8 cellular contexts compared by ENCODE assay signal in genomic region chr10:120979435-120980315, GRCh38.
DNase-seq lines count a peak whose midpoint lies in the region; ATAC-seq and TF ChIP-seq lines count a peak whose summit lies in the region.

No MANE protein-coding gene starts in this region.

- H3K4me1 ChIP-seq in HCT116 (ENCODE audit: control insufficient read depth in 1 of 2, insufficient read depth in 2 of 2, low read length in 2 of 2), result peaks cover 7 to 18% of the 10 kb centered on the region in 2 experiments; a peak in 3 of 4 replicates
- peaks cover 29% of the 10 kb centered on the region for H3K4me1 ChIP-seq in ectodermal cell (ENCODE audit: control insufficient read depth, insufficient read depth, low read length)
- H3K4me1 ChIP-seq in mucosa of stomach (ENCODE audit: control insufficient read depth, insufficient read depth, low read length), result peaks cover 44% of the 10 kb centered on the region
- peaks cover 0 to 17% (median 15%) of the 10 kb centered on the region in 4 donors for H3K4me1 ChIP-seq in tibial artery

- TF ChIP-seq POLR2A in HCT116 (IDR thresholded peaks at IDR 0.05; ENCODE audit: borderline replicate concordance, extremely low read depth, insufficient read depth, insufficient read length), result no peak

- H3K4me3 ChIP-seq in HCT116 (replicated peaks in 1 of 2; ENCODE audit: low read depth in 1 of 2, low read length in 2 of 2) (peak overlapping the region; percentile 36 to 52), ectodermal cell (ENCODE audit: insufficient read depth, low read depth, low read length) (peak overlapping the region; percentile 30), mucosa of stomach (ENCODE audit: low read length) (peak overlapping the region; percentile 10), tibial artery (peak overlapping the region; percentile 27 to 47)

- no peak overlapping the region for H3K27ac ChIP-seq in HCT116 (ENCODE audit: low read depth, low read length)
- no peak overlapping the region for H3K27ac ChIP-seq in ectodermal cell (ENCODE audit: insufficient read depth, low read depth, low read length, poor library complexity, severe bottlenecking)
- no peak overlapping the region for H3K27ac ChIP-seq in tibial artery

- POLR2A ChIA-PET in HCT116 (lab: Charles Lee), result no interaction called here

- intact Hi-C loops in HCT116 (cut with micrococcal nuclease) (no loop called here), tibial artery (cut with DNase I; ENCODE audit: low total_unique reads) (no loop called here), posterior vena cava (cut with DNase I) (no loop called here)

- CTCF ChIA-PET in HCT116 (lab: Charles Lee), result interaction anchor here (0.7 to 1.0 kb wide), 2 partner anchors 36 to 91 kb away, joined by 3 read pairs; no protein-coding TSS in a partner anchor

- no peaks in the 10 kb centered on the region for H3K9me2 ChIP-seq in HCT116 (ENCODE audit: insufficient read depth)

- TF ChIP-seq CTCF in HCT116 (IDR thresholded peaks at IDR 0.05 in 2 of 3, conservative IDR thresholded peaks at IDR 0.05 in 1 of 3; ENCODE audit: borderline replicate concordance in 1 of 3, insufficient read depth in 1 of 3, low read depth in 2 of 3, low read length in 2 of 3) (no peak), tibial artery (IDR thresholded peaks at IDR 0.05) (no peak)

- H3K9ac ChIP-seq in HCT116 (ENCODE audit: low read length) (0 out of 2 replicates have a peak overlapping the region, but pooled peaks have one; percentile 6), mucosa of stomach (ENCODE audit: low read length) (peak overlapping the region; percentile 47)

- H3K9me3 ChIP-seq in HCT116 (ENCODE audit: control insufficient read depth in 1 of 2, insufficient read depth in 1 of 2, low read depth in 1 of 2, low read length in 2 of 2) (no peaks in the 10 kb centered on the region), ectodermal cell (ENCODE audit: control insufficient read depth, low read length) (no peaks in the 10 kb centered on the region), mucosa of stomach (ENCODE audit: control insufficient read depth, low read length) (no peaks in the 10 kb centered on the region), tibial artery (peaks cover 0 to 4% (median 3%) of the 10 kb centered on the region in 3 donors)

- RAD21 ChIA-PET in HCT116 (lab: Charles Lee; ENCODE audit: low non-redundant PET in 1 of 2, low total read pairs in 2 of 2, uncharacterized antibody in 2 of 2, unreplicated experiment in 2 of 2), result no interaction called here

- ATAC-seq in HCT116 (peak; percentile 94), GM19397 (IDR thresholded peaks at IDR 0.05; ENCODE audit: unreplicated experiment) (no peak), GM21529 (IDR thresholded peaks at IDR 0.05; ENCODE audit: unreplicated experiment) (no peak)

- H3K79me2 ChIP-seq in HCT116 (ENCODE audit: insufficient read depth, low read length), result no peaks in the 10 kb centered on the region

- H3K4me2 ChIP-seq in HCT116 (ENCODE audit: low read length), result peak overlapping the region; percentile 72

- H4K20me1 ChIP-seq in HCT116 (ENCODE audit: insufficient read depth), result no peaks in the 10 kb centered on the region

- no peak for TF ChIP-seq RAD21 in HCT116 (IDR thresholded peaks at IDR 0.05; ENCODE audit: low read depth)

- no TSS peak for BruUV-seq in HCT116 (replicated peaks; lab: Mats Ljungman, UMichigan)

- peak overlapping the region; percentile 99 for H2AFZ ChIP-seq in HCT116 (ENCODE audit: low read depth, low read length, poor library complexity, severe bottlenecking)

- 7% methylated on average over 69 of the region's 69 CpGs for WGBS in ectodermal cell, 2 experiments

- DNase-seq in HCT116 (ENCODE audit: low read depth, low spot score) (peak; percentile 62), NCI-H510A (lab: John Stamatoyannopoulos, UW) (peak; percentile 85), tibial artery (peak in 1 of 2 donors; percentile 59), posterior vena cava (ENCODE audit: low spot score) (no peak)

- peaks cover 7% of the 10 kb centered on the region; the same call in 1 of the 2 replicates for H3K27me3 ChIP-seq in HCT116 (ENCODE audit: insufficient read depth, low read length)
- H3K27me3 ChIP-seq in ectodermal cell (ENCODE audit: control insufficient read depth, insufficient read depth, low read length, poor library complexity, severe bottlenecking), result peaks cover 23% of the 10 kb centered on the region
- H3K27me3 ChIP-seq in mucosa of stomach (ENCODE audit: control insufficient read depth, insufficient read depth, low read length), result no peaks in the 10 kb centered on the region
- H3K27me3 ChIP-seq in tibial artery, result peaks cover 0 to 36% of the 10 kb centered on the region in 2 donors

- H3K36me3 ChIP-seq in HCT116 (ENCODE audit: control insufficient read depth in 1 of 2, insufficient read depth in 2 of 2, low read length in 2 of 2) (no peaks in the 10 kb centered on the region), ectodermal cell (ENCODE audit: control insufficient read depth, insufficient read depth, low read length) (no peaks in the 10 kb centered on the region), mucosa of stomach (ENCODE audit: control insufficient read depth, insufficient read depth, low read length) (no peaks in the 10 kb centered on the region), tibial artery (no peaks in the 10 kb centered on the region)

TF ChIP-seq in HCT116, 20 proteins besides CTCF, POLR2A, EP300 and RAD21:
- TF ChIP-seq, protein P1, sequence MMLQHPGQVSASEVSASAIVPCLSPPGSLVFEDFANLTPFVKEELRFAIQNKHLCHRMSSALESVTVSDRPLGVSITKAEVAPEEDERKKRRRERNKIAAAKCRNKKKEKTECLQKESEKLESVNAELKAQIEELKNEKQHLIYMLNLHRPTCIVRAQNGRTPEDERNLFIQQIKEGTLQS (IDR thresholded peaks at IDR 0.05), result no peak
- TF ChIP-seq MAX (IDR thresholded peaks at IDR 0.05) (peak; percentile 96), POLR2AphosphoS5 (IDR thresholded peaks at IDR 0.05; ENCODE audit: low read depth, low read length) (peak; percentile 39; the same call in 1 of the 2 replicates), CBX3 (IDR thresholded peaks at IDR 0.05; ENCODE audit: low read depth) (peak; percentile 88)
